In genomic region chr2:69700381-69700780, GRCh38 we compare ENCODE assay signal across 28 cellular contexts. TPM values are rescaled to one million over a fixed set of nuclear protein-coding genes. Genes with fewer than 3 reads are reported as not detected.
DNase-seq lines count a peak whose midpoint lies in the region; ATAC-seq, FAIRE-seq and TF ChIP-seq lines count a peak whose summit lies in the region.
"Had no signal": no experiment of that assay in that cellular context is flagged by ENCODE, and none has a peak within 500 bp of the region (broad histone marks: within the 10 kb centered on the region; RNA-seq: fewer than 3 reads in every experiment).

No MANE protein-coding gene starts in this region.

- H3K9me3 ChIP-seq in kidney (ENCODE audit: control insufficient read depth in 1 of 2, low read length in 2 of 2) = no peaks in the 10 kb centered on the region
- H3K9me3 ChIP-seq: BE2C had no signal

- no peaks in the 10 kb centered on the region for H3K27me3 ChIP-seq in bronchial epithelial cell (ENCODE audit: control insufficient read depth, insufficient read depth, low read length)
- H3K27me3 ChIP-seq: BE2C, BLaER1 had no signal

- TF ChIP-seq CTCF in bronchial epithelial cell (IDR thresholded peaks at IDR 0.05; ENCODE audit: insufficient read depth, low read length, severe bottlenecking) = no peak
- TF ChIP-seq CTCF in kidney (IDR thresholded peaks at IDR 0.05; ENCODE audit: borderline replicate concordance, extremely low read depth, insufficient read depth) = no peak

- no peaks in the 10 kb centered on the region for H3K36me3 Mint-ChIP-seq in stimulated activated effector memory CD8-positive, alpha-beta T cell treated with anti-CD3 and anti-CD28 coated beads, Interleukin-12 subunit alpha, Interleukin-12 subunit beta, amount 100 ng/mL, for 72 hours
- H3K36me3 Mint-ChIP-seq: CD4-positive, alpha-beta memory T cell; CD4-positive, CD25-positive, alpha-beta regulatory T cell; CD8-positive, alpha-beta memory T cell had no signal

- H3K4me1 ChIP-seq in kidney (ENCODE audit: control insufficient read depth in 1 of 2, insufficient read depth in 1 of 2, low read depth in 1 of 2, low read length in 2 of 2) = peaks cover 0 to 3% of the 10 kb centered on the region in 2 donors
- H3K4me1 ChIP-seq: BE2C had no signal

- no peak overlapping the region for H3K27ac Mint-ChIP-seq in stimulated activated effector memory CD8-positive, alpha-beta T cell treated with anti-CD3 and anti-CD28 coated beads, Interleukin-12 subunit alpha, Interleukin-12 subunit beta, amount 100 ng/mL, for 72 hours

- no peak for DNase-seq in activated CD4-positive, CD25-positive, alpha-beta regulatory T cell (lab: John Stamatoyannopoulos, UW)
- peak; percentile 53 for DNase-seq in bronchial epithelial cell (ENCODE audit: low read depth)
- no peak for DNase-seq in epithelial cell of prostate (ENCODE audit: low read depth, low spot score)
- DNase-seq in stimulated activated effector memory CD8-positive, alpha-beta T cell treated with anti-CD3 and anti-CD28 coated beads, Interleukin-12 subunit alpha, Interleukin-12 subunit beta, amount 100 ng/mL, for 72 hours (ENCODE audit: low spot score in 2 of 2) = no peak
- DNase-seq in NCI-H2107 treated with DMSO at 0.1 percent for 48 hours (lab: John Stamatoyannopoulos, UW; ENCODE audit: unreplicated experiment) = no peak
- no peak for DNase-seq in HuH-7.5 (ENCODE audit: low spot score)
- no peak for DNase-seq in kidney
- DNase-seq: ACHN; BE2C; C1 segment of cervical spinal cord; CD4-positive, alpha-beta memory T cell; CD4-positive, CD25-positive, alpha-beta regulatory T cell; CD8-positive, alpha-beta memory T cell; COR-L47; DMS 273 treated with DMSO at 0.1 percent for 48 hours; DMS153; DMS53; DMS79; DND-41; EL; GDM1 had no signal

- peaks cover 9% of the 10 kb centered on the region for H3K4me1 Mint-ChIP-seq in stimulated activated effector memory CD8-positive, alpha-beta T cell treated with anti-CD3 and anti-CD28 coated beads, Interleukin-12 subunit alpha, Interleukin-12 subunit beta, amount 100 ng/mL, for 72 hours

- H3K4me3 ChIP-seq in bronchial epithelial cell (ENCODE audit: low read depth, low read length) = no peak overlapping the region
- H3K4me3 ChIP-seq in kidney (ENCODE audit: low read length in 2 of 2) = no peak overlapping the region
- H3K4me3 ChIP-seq: BLaER1, GM12878 had no signal

- no peaks in the 10 kb centered on the region for H3K36me3 ChIP-seq in bronchial epithelial cell (ENCODE audit: control insufficient read depth, insufficient read depth, low read length)
- H3K36me3 ChIP-seq in kidney (ENCODE audit: control insufficient read depth in 1 of 2, insufficient read depth in 2 of 2, low read length in 2 of 2) = no peaks in the 10 kb centered on the region
- H3K36me3 ChIP-seq: BE2C, BLaER1 had no signal

- H3K27ac ChIP-seq in epithelial cell of prostate = peak overlapping the region; percentile 64
- H3K27ac ChIP-seq in kidney (ENCODE audit: low read depth in 2 of 2, low read length in 2 of 2) = no peak overlapping the region
- H3K27ac ChIP-seq: 22Rv1, BLaER1 had no signal

- no peak overlapping the region for H3K4me3 Mint-ChIP-seq in stimulated activated effector memory CD8-positive, alpha-beta T cell treated with anti-CD3 and anti-CD28 coated beads, Interleukin-12 subunit alpha, Interleukin-12 subunit beta, amount 100 ng/mL, for 72 hours
- H3K4me3 Mint-ChIP-seq: CD14-positive monocyte; CD4-positive, alpha-beta memory T cell; CD4-positive, CD25-positive, alpha-beta regulatory T cell; CD8-positive, alpha-beta memory T cell had no signal

- intact Hi-C loops in kidney (cut with DNase I) = no loop called here

- H3K9me3 Mint-ChIP-seq in stimulated activated effector memory CD8-positive, alpha-beta T cell treated with anti-CD3 and anti-CD28 coated beads, Interleukin-12 subunit alpha, Interleukin-12 subunit beta, amount 100 ng/mL, for 72 hours = no peaks in the 10 kb centered on the region
- H3K9me3 Mint-ChIP-seq: CD14-positive monocyte; CD4-positive, alpha-beta memory T cell; CD8-positive, alpha-beta memory T cell had no signal

- no peak for FAIRE-seq in bronchial epithelial cell (lab: Jason Lieb, UNC)
- FAIRE-seq in kidney (lab: Jason Lieb, UNC) = no peak
- FAIRE-seq: GM12878, GM12892, GM18507 had no signal

- no peak overlapping the region for H3K9ac ChIP-seq in kidney (ENCODE audit: low read length in 2 of 2)
- H3K9ac ChIP-seq: BLaER1 had no signal

- peak; percentile 21 to 36 for ATAC-seq in activated CD4-positive, CD25-positive, alpha-beta regulatory T cell treated with anti-CD3 and anti-CD28 coated beads, Interleukin-2, amount 50 U/mL, for 24 hours
- ATAC-seq in stimulated activated effector memory CD8-positive, alpha-beta T cell treated with anti-CD3 and anti-CD28 coated beads, Interleukin-12 subunit alpha, Interleukin-12 subunit beta, amount 100 ng/mL, for 72 hours = peak; percentile 34
- ATAC-seq: GM12878 had no signal

RNA-seq across cellular contexts. Expression of gene ANXA4, which starts 41.6 kb away (rescaled TPM):
- total RNA-seq in bronchial epithelial cell (15.0 and 26.4 TPM in 2 replicates), kidney (287 TPM)
- 168 TPM for polyA plus RNA-seq in kidney (ENCODE audit: insufficient read depth, low read depth, low replicate concordance)

RNA-seq across cellular contexts. Expression of gene AAK1, which starts 56.8 kb away (rescaled TPM):
- total RNA-seq in bronchial epithelial cell = 17.9 and 32.5 TPM in 2 replicates
- total RNA-seq in kidney = 93.7 TPM
- 25.8 TPM for polyA plus RNA-seq in kidney (ENCODE audit: insufficient read depth, low read depth, low replicate concordance)

Comparison
In these comparisons a context has a peak if more than half of its experiments do, and no peak if none do; other contexts are left out.
1. RNA of gene ANXA4, which starts 41.6 kb away (total RNA-seq): 287 TPM in kidney (single experiment); 15.0 to 26.4 TPM in bronchial epithelial cell; every median in the first group is over 10 times any median in the second.